Comparison of ENCODE assay signal across 10 cellular contexts in the genomic region with DNA sequence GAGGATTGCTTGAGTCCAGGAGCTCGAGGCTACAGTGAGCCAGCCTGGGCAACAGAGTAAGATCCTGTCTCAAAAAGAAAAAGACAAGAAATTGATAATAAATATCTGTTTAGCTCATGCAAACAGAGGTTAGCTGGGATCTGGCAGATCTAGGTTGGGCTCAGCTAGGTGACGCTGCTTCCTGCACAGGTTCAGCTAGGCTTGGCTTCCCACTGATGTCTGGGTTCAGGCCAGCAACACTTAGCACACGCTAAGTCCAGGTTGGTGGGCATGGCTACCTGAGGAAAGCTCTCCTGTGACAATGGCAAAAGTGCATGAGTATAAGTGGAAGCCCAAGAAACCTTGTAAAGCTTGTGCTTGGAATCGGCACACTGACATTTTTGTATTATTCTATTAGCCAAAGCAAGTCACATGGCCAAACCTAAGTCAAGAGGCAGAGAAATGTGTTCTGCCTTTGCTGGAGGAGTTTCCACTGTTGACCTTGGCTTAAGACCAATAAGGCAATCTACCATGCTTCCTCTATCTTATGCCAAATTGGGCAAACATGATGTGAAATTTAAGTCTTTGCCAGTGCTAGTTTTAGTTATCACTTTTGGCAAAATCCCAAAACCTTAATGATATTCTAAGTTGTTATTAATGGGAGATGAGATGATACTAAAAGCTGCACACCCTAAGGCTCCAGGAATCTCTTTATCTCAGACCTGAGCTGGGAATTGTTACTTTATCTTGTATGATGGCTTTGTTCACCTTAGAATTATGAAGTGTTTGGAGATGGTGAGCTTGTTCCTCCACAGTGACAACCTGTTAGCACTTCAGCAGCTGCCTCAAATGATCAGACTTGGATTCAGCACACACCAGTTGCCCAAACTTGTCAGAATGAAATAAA. TPM values are rescaled to one million over a fixed set of nuclear protein-coding genes. Genes with fewer than 3 reads are reported as not detected.
DNase-seq lines count a peak whose midpoint lies in the region; ATAC-seq and TF ChIP-seq lines count a peak whose summit lies in the region.
"Had no signal": no experiment of that assay in that cellular context is flagged by ENCODE, and none has a peak within 500 bp of the region (broad histone marks: within the 10 kb centered on the region; RNA-seq: fewer than 3 reads in every experiment).

No MANE protein-coding gene starts in this region.

- ATAC-seq in heart right ventricle, result peak; percentile 19 to 55 (median 42)
- no peak for ATAC-seq in GM21576 (IDR thresholded peaks at IDR 0.05; ENCODE audit: unreplicated experiment)

- H3K36me3 ChIP-seq in heart right ventricle (peaks cover 0 to 30% (median 4%) of the 10 kb centered on the region in 9 donors), tibial artery (peaks cover 7 to 24% (median 8%) of the 10 kb centered on the region in 3 donors)
- H3K36me3 ChIP-seq: colonic mucosa had no signal

- no peak for TF ChIP-seq POLR2A in lower leg skin (IDR thresholded peaks at IDR 0.05)

- H3K27me3 ChIP-seq in heart right ventricle (no peaks in the 10 kb centered on the region), tibial artery (no peaks in the 10 kb centered on the region)
- H3K27me3 ChIP-seq: colonic mucosa had no signal

- POLR2A ChIA-PET in RWPE1 (lab: Yijun Ruan, JAX; ENCODE audit: low non-redundant PET), result no interaction called here

- intact Hi-C loops in heart right ventricle (cut with DNase I), result no loop called here
- intact Hi-C loops in tibial artery (cut with DNase I; ENCODE audit: low total_unique reads), result no loop called here
- intact Hi-C loops in lower leg skin (cut with DNase I; ENCODE audit: low total_unique reads), result no loop called here

- CTCF ChIA-PET in RWPE1 (lab: Yijun Ruan, JAX), result interaction anchor here (0.8 kb wide), 1 partner anchor 22 kb away, joined by 4 read pairs; no protein-coding TSS in a partner anchor

- DNase-seq in NCI-H1092 treated with DMSO at 0.1 percent for 48 hours (lab: John Stamatoyannopoulos, UW) (peak; percentile 98), RWPE1 (ENCODE audit: low spot score) (peak; percentile 33), heart right ventricle (no peak), tibial artery (no peak), SKM-1 treated with dmso at 0.1 percent for 144 hours (lab: John Stamatoyannopoulos, UW; ENCODE audit: unreplicated experiment) (no peak), lower leg skin (ENCODE audit: low spot score in 2 of 2) (no peak)
- DNase-seq: activated CD4-positive, alpha-beta T cell treated with anti-CD3 and anti-CD28 coated beads, Interleukin-2, amount 50 U/mL, for 1 hour; colonic mucosa; stimulated activated CD4-positive, alpha-beta T cell treated with anti-CD3 and anti-CD28 coated beads, Interleukin-4, amount 100 ng/mL, for 24 hours had no signal

- no peak overlapping the region for H3K4me3 ChIP-seq in heart right ventricle
- no peak overlapping the region for H3K4me3 ChIP-seq in tibial artery
- H3K4me3 ChIP-seq in lower leg skin (ENCODE audit: low read depth, poor library complexity, severe bottlenecking), result no peak overlapping the region
- H3K4me3 ChIP-seq: colonic mucosa had no signal

- H3K27ac ChIP-seq in RWPE1, result peak overlapping the region; percentile 93
- H3K27ac ChIP-seq in heart right ventricle, result peak overlapping the region in 9 of 10 donors; percentile 17 to 66 (median 36)
- H3K27ac ChIP-seq in tibial artery, result peak overlapping the region; percentile 12 to 50
- H3K27ac ChIP-seq: colonic mucosa had no signal

- WGBS in heart right ventricle, 2 donors, result 52 to 61% methylated on average over 4 of the region's 4 CpGs
- 35 to 36% methylated on average over 4 of the region's 4 CpGs for WGBS in lower leg skin, 2 donors

- H3K9me3 ChIP-seq in heart right ventricle, result no peaks in the 10 kb centered on the region
- no peaks in the 10 kb centered on the region for H3K9me3 ChIP-seq in tibial artery
- H3K9me3 ChIP-seq: colonic mucosa had no signal

- no peak for TF ChIP-seq CTCF in RWPE1 (conservative IDR thresholded peaks at IDR 0.05; ENCODE audit: low read depth)
- no peak for TF ChIP-seq CTCF in heart right ventricle (IDR thresholded peaks at IDR 0.05)
- TF ChIP-seq CTCF in tibial artery (IDR thresholded peaks at IDR 0.05), result no peak
- no peak for TF ChIP-seq CTCF in lower leg skin (IDR thresholded peaks at IDR 0.05)

- H3K4me1 ChIP-seq in heart right ventricle (peaks cover 10 to 78% (median 36%) of the 10 kb centered on the region in 9 donors), tibial artery (peaks cover 0 to 20% (median 13%) of the 10 kb centered on the region in 4 donors)
- H3K4me1 ChIP-seq: colonic mucosa had no signal

RNA-seq across cellular contexts. Expression of gene RIN2, which starts 49.0 kb away (rescaled TPM):
- total RNA-seq in heart right ventricle, result 10 to 100 TPM; 42.4 to 66.2 (median 60.6) TPM
- 10 to 100 TPM in 1 of 2 donors, 1 to 10 TPM in 1; 9.0 to 22.3 TPM for polyA plus RNA-seq in heart right ventricle
- 10 to 100 TPM; 60.9 to 88.3 (median 83.2) TPM for total RNA-seq in lower leg skin

Comparison
In these comparisons a context has a peak if more than half of its experiments do, and no peak if none do; other contexts are left out.
1. DNase-seq: peak in NCI-H1092 treated with DMSO at 0.1 percent for 48 hours (single experiment) and RWPE1 (single experiment); none in heart right ventricle (0 of 2), tibial artery (0 of 2), SKM-1 treated with dmso at 0.1 percent for 144 hours (single experiment) and lower leg skin (0 of 2).
2. H3K27ac ChIP-seq: peak in every context shown above with its lines; median percentile 93 in RWPE1; 36 in heart right ventricle; 31 in tibial artery.